In genomic region chr1:228515200-228515834, GRCh38 we compare ENCODE assay signal across 10 cellular contexts. TPM values are rescaled to one million over a fixed set of nuclear protein-coding genes. Genes with fewer than 3 reads are reported as not detected.
DNase-seq lines count a peak whose midpoint lies in the region; ATAC-seq and TF ChIP-seq lines count a peak whose summit lies in the region.
"Had no signal": no experiment of that assay in that cellular context is flagged by ENCODE, and none has a peak within 500 bp of the region (broad histone marks: within the 10 kb centered on the region; RNA-seq: fewer than 3 reads in every experiment).

No MANE protein-coding gene starts in this region.

- peaks cover 57% of the 10 kb centered on the region for H3K27me3 ChIP-seq in endodermal cell (ENCODE audit: control insufficient read depth, insufficient read depth, low read length, poor library complexity, severe bottlenecking)

- peak; percentile 93 for TF ChIP-seq CTCF in endodermal cell (conservative IDR thresholded peaks at IDR 0.05)

- 46 to 100% methylated on average over 1 to 2 of the region's 2 CpGs for WGBS in endodermal cell (ENCODE audit: insufficient coverage in 1 of 2, insufficient read length in 1 of 2), 2 experiments

- peak; percentile 46 to 66 for ATAC-seq in naive B cell (ENCODE audit: low read depth in 2 of 2)
- no peak for ATAC-seq in GM18511 (IDR thresholded peaks at IDR 0.05; ENCODE audit: unreplicated experiment)

- DNase-seq in DMS79 treated with DMSO at 0.1 percent for 48 hours (lab: John Stamatoyannopoulos, UW) (peak; percentile 16), DMS79 (lab: John Stamatoyannopoulos, UW) (no peak), HS-27A (ENCODE audit: low read depth) (peak; percentile 3), T follicular helper cell (ENCODE audit: low read depth) (peak; percentile 18), endodermal cell (peak; percentile 77), naive B cell (peak; percentile 44), SHP77 treated with DMSO at 0.1 percent for 48 hours (lab: John Stamatoyannopoulos, UW) (no peak)
- DNase-seq: activated naive CD8-positive, alpha-beta T cell treated with anti-CD3 and anti-CD28 coated beads, Interleukin-2, amount 10 ng/mL, durations not matched to agents 7 days and 5 days had no signal

- H3K36me3 Mint-ChIP-seq in endodermal cell (ENCODE audit: low read depth) (no peaks in the 10 kb centered on the region), naive B cell (no peaks in the 10 kb centered on the region)
- H3K36me3 Mint-ChIP-seq: activated naive CD8-positive, alpha-beta T cell treated with anti-CD3 and anti-CD28 coated beads, Interleukin-2, amount 10 ng/mL, durations not matched to agents 7 days and 5 days had no signal

- H3K27ac Mint-ChIP-seq in endodermal cell: no peak overlapping the region
- H3K27ac Mint-ChIP-seq in naive B cell: no peak overlapping the region
- H3K27ac Mint-ChIP-seq: activated naive CD8-positive, alpha-beta T cell treated with anti-CD3 and anti-CD28 coated beads, Interleukin-2, amount 10 ng/mL, durations not matched to agents 7 days and 5 days had no signal

- H3K27ac ChIP-seq in endodermal cell (ENCODE audit: low read depth, low read length): no peak overlapping the region
- H3K27ac ChIP-seq: BLaER1 treated with 17β-estradiol and CSF1 and Interleukin-3, amounts not matched to agents 10 nM and 100 nM had no signal

- H3K9me3 Mint-ChIP-seq in endodermal cell (no peaks in the 10 kb centered on the region), naive B cell (no peaks in the 10 kb centered on the region)
- H3K9me3 Mint-ChIP-seq: activated naive CD8-positive, alpha-beta T cell treated with anti-CD3 and anti-CD28 coated beads, Interleukin-2, amount 10 ng/mL, durations not matched to agents 7 days and 5 days had no signal

- H3K27me3 Mint-ChIP-seq in endodermal cell (ENCODE audit: insufficient read depth): peaks cover 87% of the 10 kb centered on the region
- H3K27me3 Mint-ChIP-seq in naive B cell: peaks cover 40 to 53% (median 51%) of the 10 kb centered on the region in 3 donors

- no peak overlapping the region for H3K9ac ChIP-seq in endodermal cell (ENCODE audit: extremely low read depth, low read length, poor library complexity, severe bottlenecking)
- H3K9ac ChIP-seq: BLaER1 treated with 17β-estradiol and CSF1 and Interleukin-3, amounts not matched to agents 10 nM and 100 nM had no signal

- no peak overlapping the region for H3K4me3 ChIP-seq in endodermal cell (ENCODE audit: low read length)
- H3K4me3 ChIP-seq: BLaER1 treated with 17β-estradiol and CSF1 and Interleukin-3, amounts not matched to agents 10 nM and 100 nM had no signal

- no peaks in the 10 kb centered on the region for H3K4me1 ChIP-seq in endodermal cell (ENCODE audit: control insufficient read depth, insufficient read depth, low read length)

- no peaks in the 10 kb centered on the region for H3K9me3 ChIP-seq in endodermal cell (ENCODE audit: control insufficient read depth, low read length)
- H3K9me3 ChIP-seq: BLaER1 treated with 17β-estradiol and CSF1 and Interleukin-3, amounts not matched to agents 10 nM and 100 nM had no signal

- H3K4me1 Mint-ChIP-seq in endodermal cell (no peaks in the 10 kb centered on the region), naive B cell (no peaks in the 10 kb centered on the region)

- H3K4me3 Mint-ChIP-seq in endodermal cell (no peak overlapping the region), naive B cell (no peak overlapping the region)
- H3K4me3 Mint-ChIP-seq: activated naive CD8-positive, alpha-beta T cell treated with anti-CD3 and anti-CD28 coated beads, Interleukin-2, amount 10 ng/mL, durations not matched to agents 7 days and 5 days had no signal

- H3K36me3 ChIP-seq in endodermal cell (ENCODE audit: control insufficient read depth, insufficient read depth, low read length): no peaks in the 10 kb centered on the region
- H3K36me3 ChIP-seq: BLaER1 treated with 17β-estradiol and CSF1 and Interleukin-3, amounts not matched to agents 10 nM and 100 nM had no signal

RNA-seq across cellular contexts. Expression of gene RNF187, which starts 28.1 kb away (rescaled TPM):
- 100 to 1,000 TPM; 103 to 112 TPM for total RNA-seq in endodermal cell
- polyA plus RNA-seq in endodermal cell (2013, experiment 1 of 2): 55.2 TPM
- polyA plus RNA-seq in endodermal cell (2013, experiment 2 of 2): 42.1 TPM
- polyA plus RNA-seq in naive B cell (ENCODE audit: low read depth in 6 of 6): 10 to 100 TPM; 18.1 to 50.1 (median 28.3) TPM

Comparison
In these comparisons a context has a peak if more than half of its experiments do, and no peak if none do; other contexts are left out.
1. DNase-seq: peak in DMS79 treated with DMSO at 0.1 percent for 48 hours (single experiment), HS-27A (single experiment), T follicular helper cell (single experiment), endodermal cell (single experiment) and naive B cell (single experiment); none in DMS79 (single experiment) and SHP77 treated with DMSO at 0.1 percent for 48 hours (single experiment).